In genomic region chrX:150575415-150575814, GRCh38 we compare ENCODE assay signal across 8 cellular contexts. TPM values are rescaled to one million over a fixed set of nuclear protein-coding genes. Genes with fewer than 3 reads are reported as not detected.
DNase-seq lines count a peak whose midpoint lies in the region; ATAC-seq and TF ChIP-seq lines count a peak whose summit lies in the region.

No MANE protein-coding gene starts in this region.

- TF ChIP-seq POLR2A in tibial nerve (IDR thresholded peaks at IDR 0.05): no peak

- TF ChIP-seq EP300 in tibial nerve (IDR thresholded peaks at IDR 0.05): no peak

- H3K27ac Mint-ChIP-seq in effector memory CD8-positive, alpha-beta T cell: peak overlapping the region; percentile 68 to 85

- no peaks in the 10 kb centered on the region for H3K36me3 ChIP-seq in tibial nerve

- H3K9me3 ChIP-seq in tibial nerve: no peaks in the 10 kb centered on the region

- peaks cover 0 to 34% (median 9%) of the 10 kb centered on the region in 4 donors for H3K4me1 ChIP-seq in tibial nerve

- H3K4me3 Mint-ChIP-seq in effector memory CD8-positive, alpha-beta T cell: peak overlapping the region; percentile 74 to 75

- no peaks in the 10 kb centered on the region for H3K27me3 Mint-ChIP-seq in effector memory CD8-positive, alpha-beta T cell

- peak overlapping the region in 2 of 4 donors; percentile 29 to 38 for H3K27ac ChIP-seq in tibial nerve

- no peak overlapping the region for H3K4me3 ChIP-seq in tibial nerve

- no peaks in the 10 kb centered on the region for H3K9me3 Mint-ChIP-seq in effector memory CD8-positive, alpha-beta T cell

- H3K4me1 Mint-ChIP-seq in effector memory CD8-positive, alpha-beta T cell (ENCODE audit: low read depth in 2 of 2): peaks cover 43 to 59% of the 10 kb centered on the region in 2 donors

- TF ChIP-seq CTCF in tibial nerve (IDR thresholded peaks at IDR 0.05): no peak

- DNase-seq in activated CD4-positive, alpha-beta T cell treated with anti-CD3 and anti-CD28 coated beads for 24 hours (ENCODE audit: low read depth in 2 of 2): peak; percentile 33 to 60
- DNase-seq in effector memory CD8-positive, alpha-beta T cell: peak; percentile 4 to 10 (median 4)
- peak; percentile 43 for DNase-seq in stimulated activated CD8-positive, alpha-beta memory T cell treated with anti-CD3 and anti-CD28 coated beads, Interleukin-12 subunit alpha, Interleukin-12 subunit beta, amount 100 ng/mL, for 1 hour (ENCODE audit: low read depth)
- DNase-seq in NCI-H774 (lab: John Stamatoyannopoulos, UW) (no peak), NCI-H1417 treated with DMSO at 0.1 percent for 48 hours (lab: John Stamatoyannopoulos, UW) (no peak), iPS-NIHi7 (ENCODE audit: extremely low spot score) (no peak), tibial nerve (ENCODE audit: low spot score in 2 of 2) (no peak)

- H3K27me3 ChIP-seq in tibial nerve: no peaks in the 10 kb centered on the region

- 58 to 82% methylated on average over 5 of the region's 5 CpGs for WGBS in tibial nerve, 2 donors

- peak; percentile 8 for ATAC-seq in HG02642 (IDR thresholded peaks at IDR 0.05; ENCODE audit: poor library complexity, unreplicated experiment)
- ATAC-seq in effector memory CD8-positive, alpha-beta T cell (replicated peaks): peak; percentile 67

- H3K36me3 Mint-ChIP-seq in effector memory CD8-positive, alpha-beta T cell (ENCODE audit: insufficient read depth): peaks cover 3% of the 10 kb centered on the region

RNA-seq across cellular contexts. Expression of gene MTM1, which starts 7.0 kb away (rescaled TPM):
- 10 to 100 TPM; 13.5 to 27.2 (median 17.8) TPM for total RNA-seq in tibial nerve

Comparison
In these comparisons a context has a peak if more than half of its experiments do, and no peak if none do; other contexts are left out.
1. DNase-seq: peak in activated CD4-positive, alpha-beta T cell treated with anti-CD3 and anti-CD28 coated beads for 24 hours (2 of 2), effector memory CD8-positive, alpha-beta T cell (3 of 3) and stimulated activated CD8-positive, alpha-beta memory T cell treated with anti-CD3 and anti-CD28 coated beads, Interleukin-12 subunit alpha, Interleukin-12 subunit beta, amount 100 ng/mL, for 1 hour (single experiment); none in NCI-H774 (single experiment), NCI-H1417 treated with DMSO at 0.1 percent for 48 hours (single experiment), iPS-NIHi7 (single experiment) and tibial nerve (0 of 2).